30 cellular contexts compared by ENCODE assay signal in genomic region chr1:175493999-175494336, GRCh38.
DNase-seq lines count a peak whose midpoint lies in the region; ATAC-seq, FAIRE-seq and TF ChIP-seq lines count a peak whose summit lies in the region.
"Had no signal": no experiment of that assay in that cellular context is flagged by ENCODE, and none has a peak within 500 bp of the region (broad histone marks: within the 10 kb centered on the region; RNA-seq: fewer than 3 reads in every experiment).

No MANE protein-coding gene starts in this region.

- no peak for TF ChIP-seq EP300 in stomach (IDR thresholded peaks at IDR 0.05)

- DNase-seq in NCI-H345 (lab: John Stamatoyannopoulos, UW) (peak; percentile 17), NCI-H345 treated with DMSO at 0.1 percent for 48 hours (lab: John Stamatoyannopoulos, UW; ENCODE audit: unreplicated experiment) (no peak), NCI-H524 treated with DMSO at 0.1 percent for 48 hours (lab: John Stamatoyannopoulos, UW) (peak; percentile 32), dorsolateral prefrontal cortex (peak in 8 of 10 donors; percentile 38 to 72 (median 59)), stomach (no peak), HTR-8/SVneo (ENCODE audit: insufficient read length, low spot score) (no peak), cerebellar cortex (ENCODE audit: low spot score) (no peak)
- DNase-seq: activated CD4-positive, alpha-beta T cell treated with anti-CD3 and anti-CD28 coated beads for 48 hours; activated naive CD4-positive, alpha-beta T cell treated with Interleukin-2 at 50 U/mL for 16 hours; activated T-cell treated with anti-CD3 and anti-CD28 coated beads, Interleukin-2, amount 50 U/mL, for 4 hours; adrenal gland; DND-41; esophagus squamous epithelium; HFFc6; immature natural killer cell; naive B cell; NCI-H1436; NCI-H446 treated with DMSO at 0.1 percent for 48 hours; stimulated activated CD4-positive, alpha-beta T cell treated with anti-CD3 and anti-CD28 coated beads, Interleukin-1b, Interleukin-23, amount 100 ng/mL, for 48 hours had no signal

- no peak for FAIRE-seq in HTR-8/SVneo (lab: Jason Lieb, UNC)
- FAIRE-seq: A204.1, frontal cortex, GM12878, K562 had no signal

- WGBS in stomach, 5 donors, result 36 to 64% (median 37%) methylated on average over 8 of the region's 8 CpGs

- TF ChIP-seq POLR2A in stomach (IDR thresholded peaks at IDR 0.05), result no peak

- ATAC-seq in GM19324 (IDR thresholded peaks at IDR 0.05; ENCODE audit: low FRiP score, unreplicated experiment), result no peak
- ATAC-seq: activated T-cell treated with anti-CD3 and anti-CD28 coated beads, Interleukin-2, amount 50 U/mL, for 4 hours; GM12878; left lobe of liver had no signal

- peaks cover 0 to 39% (median 0%) of the 10 kb centered on the region in 45 donors for H3K27me3 ChIP-seq in dorsolateral prefrontal cortex
- peaks cover 0 to 26% (median 0%) of the 10 kb centered on the region in 3 donors for H3K27me3 ChIP-seq in stomach
- H3K27me3 ChIP-seq: breast epithelium had no signal

- H3K4me3 ChIP-seq in dorsolateral prefrontal cortex (peak overlapping the region in 1 of 59 donors; percentile 17), stomach (no peak overlapping the region)
- H3K4me3 ChIP-seq: adrenal gland, breast epithelium, coronary artery, esophagus squamous epithelium, GM12878, hepatocyte, K562, SJSA1, skin epidermis had no signal

- H3K9me3 ChIP-seq in stomach, result no peaks in the 10 kb centered on the region
- H3K9me3 ChIP-seq: adrenal gland, breast epithelium, esophagus squamous epithelium, SJSA1 had no signal

- no peaks in the 10 kb centered on the region for H3K4me1 ChIP-seq in stomach
- H3K4me1 ChIP-seq: adrenal gland, breast epithelium, esophagus squamous epithelium, SJSA1 had no signal

- H3K27ac ChIP-seq in dorsolateral prefrontal cortex (peak overlapping the region in 43 of 59 donors; percentile 0 to 85 (median 64)), stomach (no peak overlapping the region)
- H3K27ac ChIP-seq: adrenal gland, breast epithelium, coronary artery, esophagus squamous epithelium, hepatocyte, SJSA1, skin epidermis had no signal

- intact Hi-C loops in dorsolateral prefrontal cortex (cut with DNase I) (loop anchor here in 1 of 2 donors (5.0 kb wide), 1 partner anchor 243 kb away; no protein-coding TSS in a partner anchor), stomach (cut with DNase I; ENCODE audit: low total_unique reads) (no loop called here)

- H3K36me3 ChIP-seq in stomach, result no peaks in the 10 kb centered on the region
- H3K36me3 ChIP-seq: adrenal gland, breast epithelium, esophagus squamous epithelium, SJSA1 had no signal

- no peak for TF ChIP-seq CTCF in dorsolateral prefrontal cortex (IDR thresholded peaks at IDR 0.05 in 54 of 56, conservative IDR thresholded peaks at IDR 0.05 in 2 of 56; ENCODE audit: low read depth in 1 of 56, partially characterized antibody in 56 of 56)
- no peak for TF ChIP-seq CTCF in stomach (IDR thresholded peaks at IDR 0.05)

Comparison
In these comparisons a context has a peak if more than half of its experiments do, and no peak if none do; other contexts are left out.
1. DNase-seq: peak in NCI-H345 (single experiment), NCI-H524 treated with DMSO at 0.1 percent for 48 hours (single experiment) and dorsolateral prefrontal cortex (8 of 10); none in NCI-H345 treated with DMSO at 0.1 percent for 48 hours (single experiment), stomach (single experiment), HTR-8/SVneo (single experiment) and cerebellar cortex (single experiment).
2. H3K27ac ChIP-seq: peak in dorsolateral prefrontal cortex (43 of 59); none in stomach (0 of 5).